15 cellular contexts compared by ENCODE assay signal in the genomic region with DNA sequence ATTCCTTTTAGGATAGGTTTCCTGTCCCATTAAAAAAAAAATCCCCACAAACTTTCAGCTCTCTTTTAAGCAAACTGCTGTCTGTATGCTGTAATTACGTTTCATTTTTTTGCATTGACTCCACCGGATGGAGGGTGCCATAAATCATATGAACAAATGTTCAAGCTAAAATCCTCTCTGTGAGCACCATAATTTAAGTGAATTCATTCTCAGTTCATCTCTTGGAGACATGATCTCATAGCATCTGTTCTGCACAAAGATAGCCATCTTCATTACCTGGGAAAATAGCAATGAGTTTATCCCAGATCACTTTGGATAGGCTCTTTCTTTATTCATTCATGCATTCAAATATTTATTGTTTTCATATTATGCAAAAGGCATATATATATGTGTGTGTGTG.
DNase-seq lines count a peak whose midpoint lies in the region; TF ChIP-seq lines count a peak whose summit lies in the region.
"Had no signal": no experiment of that assay in that cellular context is flagged by ENCODE, and none has a peak within 500 bp of the region (broad histone marks: within the 10 kb centered on the region; RNA-seq: fewer than 3 reads in every experiment).

No MANE protein-coding gene starts in this region.

- peak; percentile 40 for DNase-seq in NCI-H82 (lab: John Stamatoyannopoulos, UW)
- no peak for DNase-seq in NCI-H82 treated with DMSO at 0.1 percent for 48 hours (lab: John Stamatoyannopoulos, UW; ENCODE audit: unreplicated experiment)
- DNase-seq in BJ (ENCODE audit: low read depth) = peak; percentile 11
- peak; percentile 31 for DNase-seq in NCI-H2227 treated with DMSO at 0.1 percent for 48 hours (lab: John Stamatoyannopoulos, UW)
- DNase-seq in left kidney (ENCODE audit: low read depth, low spot score) = peak; percentile 46
- no peak for DNase-seq in activated CD4-positive, alpha-beta T cell treated with anti-CD3 and anti-CD28 coated beads, Interleukin-2, amount 50 U/mL, for 4 hours
- no peak for DNase-seq in activated CD8-positive, alpha-beta memory T cell treated with anti-CD3 and anti-CD28 coated beads, Interleukin-2, amount 50 U/mL, for 4 hours
- DNase-seq in mucosa of gallbladder (ENCODE audit: low spot score) = no peak
- DNase-seq: BE2C; CD8-positive, alpha-beta T cell; COR-L47; DMS153; DMS79 treated with DMSO at 0.1 percent for 48 hours; EL had no signal

- POLR2A ChIA-PET in BJ (lab: Charles Lee) = no interaction called here

- no peaks in the 10 kb centered on the region for H3K27me3 ChIP-seq in BJ (ENCODE audit: control insufficient read depth, insufficient read depth, low read length)
- H3K27me3 ChIP-seq: BE2C had no signal

- no peaks in the 10 kb centered on the region for H3K36me3 ChIP-seq in BJ (ENCODE audit: control insufficient read depth, insufficient read depth, low read length)
- H3K36me3 ChIP-seq: BE2C, HAP-1 had no signal

- CTCF ChIA-PET in BJ (lab: Yijun Ruan, JAX) = interaction anchor here (0.8 kb wide), 1 partner anchor 10 kb away, joined by 3 read pairs; no protein-coding TSS in a partner anchor

- TF ChIP-seq CTCF in BJ (IDR thresholded peaks at IDR 0.05; ENCODE audit: insufficient read depth, low read depth, low read length) = no peak

- no peak overlapping the region for H3K4me3 ChIP-seq in BJ (ENCODE audit: low read depth, low read length)
- H3K4me3 ChIP-seq: HAP-1 had no signal

Comparison
In these comparisons a context has a peak if more than half of its experiments do, and no peak if none do; other contexts are left out.
1. DNase-seq: peak in NCI-H82 (single experiment), BJ (single experiment), NCI-H2227 treated with DMSO at 0.1 percent for 48 hours (single experiment) and left kidney (single experiment); none in NCI-H82 treated with DMSO at 0.1 percent for 48 hours (single experiment), activated CD4-positive, alpha-beta T cell treated with anti-CD3 and anti-CD28 coated beads, Interleukin-2, amount 50 U/mL, for 4 hours (0 of 2), activated CD8-positive, alpha-beta memory T cell treated with anti-CD3 and anti-CD28 coated beads, Interleukin-2, amount 50 U/mL, for 4 hours (single experiment) and mucosa of gallbladder (single experiment).